In genomic region chr17:51154176-51154575, GRCh38 we compare ENCODE assay signal across 8 cellular contexts.
DNase-seq lines count a peak whose midpoint lies in the region; ATAC-seq and TF ChIP-seq lines count a peak whose summit lies in the region.

No MANE protein-coding gene starts in this region.

- H3K4me3 ChIP-seq in OCI-LY3 (ENCODE audit: low read length) (peak overlapping the region; percentile 94), fibroblast of mammary gland (ENCODE audit: control insufficient read depth, low read depth, low read length) (peak overlapping the region; percentile 96), skeletal muscle cell (ENCODE audit: low read depth, low read length) (peak overlapping the region; percentile 58)

- peak; percentile 36 for DNase-seq in fibroblast of mammary gland (ENCODE audit: low read depth)
- DNase-seq in skeletal muscle cell (ENCODE audit: low read depth) = no peak
- no peak for DNase-seq in GOT3 (lab: John Stamatoyannopoulos, UW)
- no peak for DNase-seq in GF-D8 (lab: John Stamatoyannopoulos, UW)
- DNase-seq in DMS153 (lab: John Stamatoyannopoulos, UW) = no peak

- no peaks in the 10 kb centered on the region for H4K20me1 ChIP-seq in OCI-LY3 (ENCODE audit: insufficient read depth, low read length)

- peaks cover 59% of the 10 kb centered on the region for H3K79me2 ChIP-seq in OCI-LY3 (ENCODE audit: low read length)

- H3K9me3 ChIP-seq in OCI-LY3 (ENCODE audit: insufficient read depth, low read length) = no peaks in the 10 kb centered on the region

- ATAC-seq in GM18498 (IDR thresholded peaks at IDR 0.05; ENCODE audit: unreplicated experiment) (peak; percentile 1), GM18868 (IDR thresholded peaks at IDR 0.05; ENCODE audit: unreplicated experiment) (no peak)

- peaks cover 19% of the 10 kb centered on the region for H3K4me1 ChIP-seq in OCI-LY3 (ENCODE audit: low read length)

- H3K27me3 ChIP-seq in OCI-LY3 (ENCODE audit: low read depth, low read length) = no peaks in the 10 kb centered on the region

- H3K27ac ChIP-seq in OCI-LY3 (ENCODE audit: low read length) = peak overlapping the region; percentile 61

- H3K4me2 ChIP-seq in OCI-LY3 (ENCODE audit: low read length) = peak overlapping the region; percentile 95

- no peak overlapping the region for H2AFZ ChIP-seq in OCI-LY3 (ENCODE audit: low read depth, low read length)

- peak overlapping the region; percentile 85 for H3K9ac ChIP-seq in OCI-LY3 (ENCODE audit: low read length)

- TF ChIP-seq CTCF in OCI-LY3 (IDR thresholded peaks at IDR 0.05; ENCODE audit: low read depth, low read length) = no peak
- TF ChIP-seq CTCF in fibroblast of mammary gland (conservative IDR thresholded peaks at IDR 0.05; ENCODE audit: control insufficient read depth, insufficient read depth, low read depth, low read length) = no peak

- peaks cover 21% of the 10 kb centered on the region for H3K36me3 ChIP-seq in OCI-LY3 (replicated peaks; ENCODE audit: low read depth, low read length)
